ENCODE assay signal across 2 cellular contexts in the genomic region with DNA sequence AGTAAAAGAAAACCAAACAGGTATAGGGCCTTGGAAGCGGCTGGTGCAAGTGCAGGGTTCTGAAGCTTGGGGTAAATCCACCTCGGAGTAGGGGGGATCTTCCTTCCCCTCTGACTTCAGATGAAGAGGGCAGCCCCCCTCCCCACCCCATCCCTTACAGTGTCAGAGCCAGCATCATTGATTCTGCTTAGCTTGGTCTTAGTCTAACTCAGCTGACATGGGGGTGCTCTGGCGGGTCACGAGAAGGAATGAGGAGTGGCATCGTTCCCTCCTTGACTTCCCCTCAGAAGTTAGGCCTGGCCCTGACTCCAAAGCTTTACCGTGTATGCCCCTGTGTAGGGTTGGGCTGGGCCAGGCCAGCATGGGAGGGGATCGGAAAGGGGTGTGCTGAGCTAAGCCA.
A peak's percentile ranks its signal among the peaks of the same experiment; 100 is the strongest.
TF ChIP-seq lines count a peak whose summit lies in the region.

No MANE protein-coding gene starts in this region.

TF ChIP-seq in HEK293, 187 proteins besides CTCF, POLR2A, EP300 and RAD21:
- TF ChIP-seq, protein P1, sequence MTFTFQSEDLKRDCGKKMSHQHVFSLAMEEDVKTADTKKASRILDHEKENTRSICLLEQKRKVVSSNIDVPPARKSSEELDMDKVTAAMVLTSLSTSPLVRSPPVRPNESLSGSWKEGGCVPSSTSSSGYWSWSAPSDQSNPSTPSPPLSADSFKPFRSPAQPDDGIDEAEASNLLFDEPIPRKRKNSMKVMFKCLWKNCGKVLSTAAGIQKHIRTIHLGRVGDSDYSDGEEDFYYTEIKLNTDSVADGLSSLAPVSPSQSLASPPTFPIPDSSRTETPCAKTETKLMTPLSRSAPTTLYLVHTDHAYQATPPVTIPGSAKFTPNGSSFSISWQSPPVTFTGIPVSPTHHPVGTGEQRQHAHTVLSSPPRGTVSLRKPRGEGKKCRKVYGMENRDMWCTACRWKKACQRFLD (tag by site-specific recombination; IDR thresholded peaks at IDR 0.05): no peak
- TF ChIP-seq, protein P2, sequence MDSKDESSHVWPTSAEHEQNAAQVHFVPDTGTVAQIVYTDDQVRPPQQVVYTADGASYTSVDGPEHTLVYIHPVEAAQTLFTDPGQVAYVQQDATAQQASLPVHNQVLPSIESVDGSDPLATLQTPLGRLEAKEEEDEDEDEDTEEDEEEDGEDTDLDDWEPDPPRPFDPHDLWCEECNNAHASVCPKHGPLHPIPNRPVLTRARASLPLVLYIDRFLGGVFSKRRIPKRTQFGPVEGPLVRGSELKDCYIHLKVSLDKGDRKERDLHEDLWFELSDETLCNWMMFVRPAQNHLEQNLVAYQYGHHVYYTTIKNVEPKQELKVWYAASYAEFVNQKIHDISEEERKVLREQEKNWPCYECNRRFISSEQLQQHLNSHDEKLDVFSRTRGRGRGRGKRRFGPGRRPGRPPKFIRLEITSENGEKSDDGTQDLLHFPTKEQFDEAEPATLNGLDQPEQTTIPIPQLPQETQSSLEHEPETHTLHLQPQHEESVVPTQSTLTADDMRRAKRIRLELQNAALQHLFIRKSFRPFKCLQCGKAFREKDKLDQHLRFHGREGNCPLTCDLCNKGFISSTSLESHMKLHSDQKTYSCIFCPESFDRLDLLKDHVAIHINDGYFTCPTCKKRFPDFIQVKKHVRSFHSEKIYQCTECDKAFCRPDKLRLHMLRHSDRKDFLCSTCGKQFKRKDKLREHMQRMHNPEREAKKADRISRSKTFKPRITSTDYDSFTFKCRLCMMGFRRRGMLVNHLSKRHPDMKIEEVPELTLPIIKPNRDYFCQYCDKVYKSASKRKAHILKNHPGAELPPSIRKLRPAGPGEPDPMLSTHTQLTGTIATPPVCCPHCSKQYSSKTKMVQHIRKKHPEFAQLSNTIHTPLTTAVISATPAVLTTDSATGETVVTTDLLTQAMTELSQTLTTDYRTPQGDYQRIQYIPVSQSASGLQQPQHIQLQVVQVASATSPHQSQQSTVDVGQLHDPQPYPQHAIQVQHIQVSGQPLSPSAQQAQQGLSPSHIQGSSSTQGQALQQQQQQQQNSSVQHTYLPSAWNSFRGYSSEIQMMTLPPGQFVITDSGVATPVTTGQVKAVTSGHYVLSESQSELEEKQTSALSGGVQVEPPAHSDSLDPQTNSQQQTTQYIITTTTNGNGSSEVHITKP (tag by site-specific recombination; IDR thresholded peaks at IDR 0.05): peak; percentile 93

TF ChIP-seq in H1, 55 proteins besides CTCF, POLR2A, EP300 and RAD21:
- no peak for TF ChIP-seq BACH1 (IDR thresholded peaks at IDR 0.05; ENCODE audit: low read length)
- TF ChIP-seq CBX5 (IDR thresholded peaks at IDR 0.05; ENCODE audit: low read depth, low read length): no peak
- TF ChIP-seq RFX5 (IDR thresholded peaks at IDR 0.05; ENCODE audit: borderline replicate concordance, low read depth, low read length): no peak
- TF ChIP-seq CBX8 (IDR thresholded peaks at IDR 0.05; ENCODE audit: borderline replicate concordance, low read depth, low read length): no peak
- no peak for TF ChIP-seq NRF1 (IDR thresholded peaks at IDR 0.05; ENCODE audit: low read depth, low read length)
- TF ChIP-seq BCL11A (IDR thresholded peaks at IDR 0.05; ENCODE audit: low read depth in 2 of 2, low read length in 2 of 2): no peak
- no peak for TF ChIP-seq GABPA (IDR thresholded peaks at IDR 0.05; ENCODE audit: borderline replicate concordance, insufficient read depth, low read length)
- TF ChIP-seq CEBPB (IDR thresholded peaks at IDR 0.05; ENCODE audit: low read depth, low read length): no peak
- TF ChIP-seq TEAD4 (IDR thresholded peaks at IDR 0.05; ENCODE audit: low read depth, low read length): no peak
- no peak for TF ChIP-seq SAP30 (IDR thresholded peaks at IDR 0.05; ENCODE audit: insufficient read depth, insufficient replicate concordance, low read length)
- TF ChIP-seq, protein P3, sequence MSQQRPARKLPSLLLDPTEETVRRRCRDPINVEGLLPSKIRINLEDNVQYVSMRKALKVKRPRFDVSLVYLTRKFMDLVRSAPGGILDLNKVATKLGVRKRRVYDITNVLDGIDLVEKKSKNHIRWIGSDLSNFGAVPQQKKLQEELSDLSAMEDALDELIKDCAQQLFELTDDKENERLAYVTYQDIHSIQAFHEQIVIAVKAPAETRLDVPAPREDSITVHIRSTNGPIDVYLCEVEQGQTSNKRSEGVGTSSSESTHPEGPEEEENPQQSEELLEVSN (IDR thresholded peaks at IDR 0.05): no peak
- no peak for TF ChIP-seq POLR2AphosphoS5 (IDR thresholded peaks at IDR 0.05; ENCODE audit: low read depth, low read length)
- no peak for TF ChIP-seq TAF7 (optimal IDR thresholded peaks at IDR 0.05; ENCODE audit: borderline replicate concordance, low read depth, low read length)
- no peak for TF ChIP-seq JUN (IDR thresholded peaks at IDR 0.05; ENCODE audit: low read depth, low read length)
- TF ChIP-seq CTBP2 (IDR thresholded peaks at IDR 0.05; ENCODE audit: borderline replicate concordance, insufficient read depth, insufficient read length, low read length): no peak
- no peak for TF ChIP-seq YY1 (IDR thresholded peaks at IDR 0.05; ENCODE audit: low read depth, low read length)
- no peak for TF ChIP-seq KDM5A (IDR thresholded peaks at IDR 0.05; ENCODE audit: low read length)
- TF ChIP-seq SRF (IDR thresholded peaks at IDR 0.05; ENCODE audit: low read depth, low read length): no peak
- TF ChIP-seq RBBP5 (IDR thresholded peaks at IDR 0.05; ENCODE audit: borderline replicate concordance, low read depth, low read length): no peak
- TF ChIP-seq RXRA (IDR thresholded peaks at IDR 0.05; ENCODE audit: insufficient read depth, low read depth, low read length): no peak
